11 cellular contexts compared by ENCODE assay signal in the genomic region with DNA sequence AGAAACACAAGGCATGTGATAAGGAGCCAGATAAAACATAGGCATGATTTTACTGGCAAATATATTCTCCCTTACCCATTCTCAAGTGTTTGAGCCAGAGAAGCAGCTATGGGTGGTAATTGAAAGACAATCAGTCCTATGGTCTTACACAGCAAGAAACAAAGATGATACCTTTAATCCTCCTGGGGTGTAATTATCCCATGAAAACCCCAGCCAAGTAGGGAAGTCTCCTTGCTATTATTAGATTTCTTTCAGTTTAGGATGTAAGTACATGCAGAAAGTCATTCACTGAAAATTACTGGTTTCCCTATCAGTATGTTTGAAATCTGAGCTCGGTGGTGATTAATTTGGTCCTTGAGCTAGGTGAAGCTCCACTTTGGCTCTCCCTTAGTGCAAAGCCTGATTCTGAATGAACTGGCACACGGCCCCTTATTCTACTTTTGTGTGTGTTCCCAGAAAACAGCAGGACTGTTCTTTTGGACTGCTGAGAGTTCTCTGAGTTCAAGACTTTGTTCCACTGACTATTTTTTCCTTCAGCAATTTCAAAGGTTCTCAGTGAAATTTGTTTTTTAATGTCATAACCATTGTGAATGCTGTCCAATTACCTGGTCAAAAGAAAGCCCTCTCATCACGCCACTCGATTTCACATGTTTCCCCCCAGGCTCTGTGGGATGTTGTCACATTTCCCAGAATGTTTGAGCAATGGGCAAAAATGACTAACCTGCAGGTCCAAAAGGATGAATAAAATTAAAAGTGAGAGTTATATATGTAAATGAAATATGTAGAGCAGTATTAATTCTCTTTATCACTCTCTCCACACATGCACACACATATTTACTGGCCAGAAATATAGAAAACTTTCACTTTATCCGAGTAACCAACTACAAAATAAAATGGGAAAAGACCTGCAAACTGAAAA.
DNase-seq lines count a peak whose midpoint lies in the region; ATAC-seq and TF ChIP-seq lines count a peak whose summit lies in the region.
"Had no signal": no experiment of that assay in that cellular context is flagged by ENCODE, and none has a peak within 500 bp of the region (broad histone marks: within the 10 kb centered on the region; RNA-seq: fewer than 3 reads in every experiment).

No MANE protein-coding gene starts in this region.

- no peaks in the 10 kb centered on the region for H3K27me3 ChIP-seq in osteoblast (ENCODE audit: insufficient read depth, low read length)
- H3K27me3 ChIP-seq: colonic mucosa had no signal

- H3K27ac ChIP-seq in osteoblast (ENCODE audit: low read depth, low read length): peak overlapping the region; percentile 2
- H3K27ac ChIP-seq: colonic mucosa had no signal

- in situ Hi-C loops in astrocyte of the cerebellum (cut with HindIII; ENCODE audit: low sequenced_read_pairs): no loop called here

- H3K36me3 ChIP-seq in osteoblast (ENCODE audit: insufficient read depth, low read length): no peaks in the 10 kb centered on the region
- H3K36me3 ChIP-seq: colonic mucosa, HAP-1 had no signal

- no peak overlapping the region for H2AFZ ChIP-seq in osteoblast (ENCODE audit: low read length)

- H3K4me3 ChIP-seq in astrocyte of the cerebellum (ENCODE audit: low read depth, low read length): no peak overlapping the region
- no peak overlapping the region for H3K4me3 ChIP-seq in osteoblast (ENCODE audit: insufficient read depth, low read length)
- H3K4me3 ChIP-seq: colonic mucosa, HAP-1 had no signal

- ATAC-seq in HG02642 (IDR thresholded peaks at IDR 0.05; ENCODE audit: poor library complexity, unreplicated experiment): no peak

- H3K4me2 ChIP-seq in osteoblast (ENCODE audit: insufficient read depth, low read length): peak overlapping the region; percentile 18

- peaks cover 40% of the 10 kb centered on the region for H3K4me1 ChIP-seq in osteoblast (ENCODE audit: insufficient read depth, low read length)
- H3K4me1 ChIP-seq: colonic mucosa, HAP-1 had no signal

- no peak for TF ChIP-seq CTCF in astrocyte of the cerebellum (IDR thresholded peaks at IDR 0.05; ENCODE audit: low read depth, low read length, missing control alignments)
- no peak for TF ChIP-seq CTCF in osteoblast (IDR thresholded peaks at IDR 0.05; ENCODE audit: extremely low read depth, low read depth, low read length)

- no peaks in the 10 kb centered on the region for H4K20me1 ChIP-seq in osteoblast (ENCODE audit: insufficient read depth, low read length)

- no peaks in the 10 kb centered on the region for H3K9me3 ChIP-seq in osteoblast (ENCODE audit: low read depth, low read length)
- H3K9me3 ChIP-seq: colonic mucosa, HAP-1 had no signal

- H3K79me2 ChIP-seq in osteoblast (ENCODE audit: insufficient read depth, low read length): no peaks in the 10 kb centered on the region

- DNase-seq in NCI-H2171 treated with DMSO at 0.1 percent for 48 hours (lab: John Stamatoyannopoulos, UW) (peak; percentile 3), NCI-H2171 (lab: John Stamatoyannopoulos, UW) (no peak), NCI-H187 treated with DMSO at 0.1 percent for 48 hours (lab: John Stamatoyannopoulos, UW) (peak; percentile 54), astrocyte of the cerebellum (ENCODE audit: low read depth) (peak; percentile 84), osteoblast (ENCODE audit: insufficient read length, low spot score, missing footprints) (no peak), AML-193 (lab: John Stamatoyannopoulos, UW) (no peak), superior temporal gyrus (ENCODE audit: extremely low spot score) (no peak)
- DNase-seq: retina had no signal

Comparison
In these comparisons a context has a peak if more than half of its experiments do, and no peak if none do; other contexts are left out.
1. DNase-seq: peak in NCI-H2171 treated with DMSO at 0.1 percent for 48 hours (single experiment), NCI-H187 treated with DMSO at 0.1 percent for 48 hours (single experiment) and astrocyte of the cerebellum (single experiment); none in NCI-H2171 (single experiment), osteoblast (single experiment), AML-193 (0 of 2) and superior temporal gyrus (single experiment).